9 cellular contexts compared by ENCODE assay signal in genomic region chr22:20803696-20804324, GRCh38. TPM values are rescaled to one million over a fixed set of nuclear protein-coding genes. Genes with fewer than 3 reads are reported as not detected.
DNase-seq lines count a peak whose midpoint lies in the region; ATAC-seq and TF ChIP-seq lines count a peak whose summit lies in the region.
"Had no signal": no experiment of that assay in that cellular context is flagged by ENCODE, and none has a peak within 500 bp of the region (broad histone marks: within the 10 kb centered on the region; RNA-seq: fewer than 3 reads in every experiment).

No MANE protein-coding gene starts in this region.

- in situ Hi-C loops in SK-MEL-5 (cut with HindIII; ENCODE audit: low pct_unique_long_range_greater_than_20kb, low sequenced_read_pairs) = no loop called here

- H2BK15ac ChIP-seq in mesendoderm (replicated peaks; ENCODE audit: low read depth) = no peak overlapping the region

- H3K18ac ChIP-seq in mesendoderm (ENCODE audit: low read length) = no peak overlapping the region

- no peak overlapping the region for H3K4me3 ChIP-seq in cardiac fibroblast (replicated peaks in 1 of 2; ENCODE audit: low read depth in 2 of 2, low read length in 2 of 2)
- no peak overlapping the region for H3K4me3 ChIP-seq in mesendoderm (ENCODE audit: low read length)

- H3K27me3 ChIP-seq in mesendoderm (ENCODE audit: insufficient read depth, low read length, poor library complexity) = no peaks in the 10 kb centered on the region

- no peak overlapping the region for H3K9ac ChIP-seq in mesendoderm (ENCODE audit: low read length)

- H3K4me1 ChIP-seq in mesendoderm (ENCODE audit: control insufficient read depth, low read depth, low read length) = peaks cover 4% of the 10 kb centered on the region

- H3K79me1 ChIP-seq in mesendoderm (ENCODE audit: low read length) = no peaks in the 10 kb centered on the region

- no peak overlapping the region for H4K8ac ChIP-seq in mesendoderm (ENCODE audit: low read depth, low read length)

- DNase-seq in SHP77 (lab: John Stamatoyannopoulos, UW) (peak; percentile 20 to 36), SHP77 treated with DMSO at 0.1 percent for 48 hours (lab: John Stamatoyannopoulos, UW) (no peak), SK-MEL-5 (ENCODE audit: low read depth, low spot score) (peak; percentile 63), cardiac fibroblast (ENCODE audit: low read depth in 2 of 2) (peak; percentile 52 to 54), mesendoderm (peak; percentile 64), globus pallidus (ENCODE audit: low spot score) (no peak)

- no CpG with 5 or more reads among the region's 11 CpGs for WGBS in mesendoderm (ENCODE audit: extremely low coverage, insufficient coverage, low lambda C conversion rate)

- no peak overlapping the region for H2AK5ac ChIP-seq in mesendoderm (ENCODE audit: low read length)

- H3K4me2 ChIP-seq in mesendoderm (ENCODE audit: low read length) = no peak overlapping the region

- no peak overlapping the region for H3K23ac ChIP-seq in mesendoderm (ENCODE audit: low read length)

- no peak overlapping the region for H3K56ac ChIP-seq in mesendoderm (ENCODE audit: low read length)

- H2BK5ac ChIP-seq in mesendoderm (ENCODE audit: low read length) = no peak overlapping the region

- no peaks in the 10 kb centered on the region for H3K79me2 ChIP-seq in mesendoderm (ENCODE audit: control insufficient read depth, insufficient read depth, low read length)

- TF ChIP-seq CTCF in cardiac fibroblast (IDR thresholded peaks at IDR 0.05; ENCODE audit: low read depth, low read length) = peak; percentile 65

- no peak overlapping the region for H3K4ac ChIP-seq in mesendoderm (ENCODE audit: low read depth, low read length)

- H3K27ac ChIP-seq in mesendoderm (ENCODE audit: low read depth, low read length) = no peak overlapping the region

- H4K5ac ChIP-seq in mesendoderm (ENCODE audit: low read length) = no peak overlapping the region

- H3K36me3 ChIP-seq in mesendoderm (ENCODE audit: control insufficient read depth, insufficient read depth, low read length) = peaks cover 6% of the 10 kb centered on the region

- H2BK120ac ChIP-seq in mesendoderm (ENCODE audit: low read depth, low read length) = no peak overlapping the region

- ATAC-seq in GM19395 (IDR thresholded peaks at IDR 0.05; ENCODE audit: unreplicated experiment) (no peak), GM18909 (IDR thresholded peaks at IDR 0.05; ENCODE audit: poor library complexity, unreplicated experiment) (no peak)

RNA-seq across cellular contexts. Expression of gene SERPIND1, which starts 29.9 kb away (rescaled TPM):
- 0.34 TPM in 1 of 2 replicates, not detected in the other for total RNA-seq in SK-MEL-5 (2014; rRNA removed; shearing (Covaris generic))
- polyA plus RNA-seq in SK-MEL-5 (2015; cell fraction: cytosol; rRNA removed) = 0.11 and 0.44 TPM in 2 replicates
- polyA plus RNA-seq in SK-MEL-5 (2015; cell fraction: nucleus; rRNA removed) = not detected in 2 replicates
- 0.01 TPM for polyA plus RNA-seq in mesendoderm (2013, experiment 1 of 2)
- not detected for polyA plus RNA-seq in mesendoderm (2013, experiment 2 of 2)
- total RNA-seq: skeletal muscle tissue had no signal

RNA-seq across cellular contexts. Expression of gene PI4KA, which starts 54.8 kb away (rescaled TPM):
- 29.3 and 33.6 TPM in 2 replicates for total RNA-seq in SK-MEL-5 (2014; rRNA removed; shearing (Covaris generic))
- 79.4 and 81.2 TPM in 2 replicates for polyA plus RNA-seq in SK-MEL-5 (2015; cell fraction: cytosol; rRNA removed)
- 114 and 183 TPM in 2 replicates for polyA plus RNA-seq in SK-MEL-5 (2015; cell fraction: nucleus; rRNA removed)
- polyA plus RNA-seq in mesendoderm (2013, experiment 1 of 2) = 10.7 TPM
- 10.7 TPM for polyA plus RNA-seq in mesendoderm (2013, experiment 2 of 2)

RNA-seq across cellular contexts. Expression of gene SNAP29, which starts 55.0 kb away (rescaled TPM):
- total RNA-seq in SK-MEL-5 (2014; rRNA removed; shearing (Covaris generic)) = 10.0 and 10.7 TPM in 2 replicates
- polyA plus RNA-seq in SK-MEL-5 (2015; cell fraction: cytosol; rRNA removed) = 25.2 and 26.1 TPM in 2 replicates
- 4.0 and 6.4 TPM in 2 replicates for polyA plus RNA-seq in SK-MEL-5 (2015; cell fraction: nucleus; rRNA removed)
- 16.3 TPM for polyA plus RNA-seq in mesendoderm (2013, experiment 1 of 2)
- polyA plus RNA-seq in mesendoderm (2013, experiment 2 of 2) = 16.0 TPM

Comparison
In these comparisons a context has a peak if more than half of its experiments do, and no peak if none do; other contexts are left out.
1. DNase-seq: peak in SHP77 (2 of 2), SK-MEL-5 (single experiment), cardiac fibroblast (2 of 2) and mesendoderm (single experiment); none in SHP77 treated with DMSO at 0.1 percent for 48 hours (single experiment) and globus pallidus (single experiment).